1 cellular context compared by ENCODE assay signal in the genomic region with DNA sequence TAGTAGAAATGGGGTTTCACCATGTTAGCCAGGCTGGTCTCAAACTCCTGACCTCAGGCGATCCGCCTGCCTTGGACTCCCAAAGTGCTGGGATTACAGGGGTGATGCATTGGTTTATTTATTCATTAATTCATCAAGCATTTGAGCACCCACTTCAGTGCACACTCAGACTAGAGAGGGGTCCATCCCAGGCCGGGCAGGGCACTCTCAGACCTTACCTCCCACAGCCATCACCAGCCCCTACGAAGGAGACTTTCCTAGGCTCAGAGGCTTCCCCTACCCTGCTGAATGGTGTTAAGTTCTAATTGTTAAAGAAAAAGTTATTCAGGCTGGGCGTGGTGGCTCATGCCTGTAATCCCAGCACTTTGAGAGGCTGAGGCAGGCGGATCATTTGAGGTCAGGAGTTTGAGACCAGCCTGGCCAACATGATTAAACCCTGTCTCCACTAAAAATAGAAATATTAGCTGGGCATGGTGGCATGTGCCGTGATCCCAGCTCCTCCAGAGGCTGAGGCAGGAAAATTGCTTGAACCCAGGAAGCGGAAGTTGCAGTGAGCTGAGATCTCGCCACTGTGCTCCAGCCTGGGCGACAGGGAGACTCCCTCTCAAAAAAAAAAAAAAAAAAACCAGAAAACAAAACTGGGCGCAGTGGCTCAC. TPM values are rescaled to one million over a fixed set of nuclear protein-coding genes. Genes with fewer than 3 reads are reported as not detected.
"Had no signal": no experiment of that assay in that cellular context is flagged by ENCODE, and none has a peak within 500 bp of the region (broad histone marks: within the 10 kb centered on the region; RNA-seq: fewer than 3 reads in every experiment).

No MANE protein-coding gene starts in this region.

RNA-seq across cellular contexts. Expression of a gene that starts 25.8 kb away (rescaled TPM):
- polyA plus RNA-seq: naive thymus-derived CD4-positive, alpha-beta T cell had no signal
